In the genomic region with DNA sequence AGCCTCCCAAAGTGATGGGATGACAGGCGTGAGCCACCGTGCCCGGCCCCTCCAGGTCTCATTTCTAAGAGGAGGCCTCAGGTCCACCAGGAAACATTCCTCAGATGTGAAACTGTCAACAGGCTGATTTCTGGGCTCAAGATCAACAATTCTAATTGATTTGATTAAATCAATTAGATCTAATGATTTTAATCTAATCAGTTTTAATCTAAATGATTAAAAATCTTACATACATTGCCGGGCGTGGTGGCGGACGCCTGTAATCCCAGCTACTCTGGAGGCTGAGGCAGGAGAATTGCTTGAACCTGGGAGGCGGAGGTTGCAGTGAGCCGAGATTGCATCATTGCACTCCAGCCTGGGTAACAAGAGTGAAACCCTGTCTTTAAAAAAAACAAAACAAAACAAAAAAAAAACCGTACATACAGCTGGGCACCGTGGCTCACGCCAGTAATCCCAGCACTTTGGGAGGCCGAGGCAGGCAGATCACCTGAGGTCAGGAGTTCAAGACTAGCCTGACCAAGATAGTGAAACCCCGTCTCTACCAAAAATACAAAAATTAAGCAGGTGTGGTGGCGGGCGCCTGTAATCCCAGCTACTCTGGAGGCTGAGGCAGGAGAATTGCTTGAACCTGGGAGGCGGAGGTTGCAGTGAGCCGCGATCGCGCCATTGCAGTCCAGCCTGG, we compare ENCODE assay signal across 8 cellular contexts. TPM values are rescaled to one million over a fixed set of nuclear protein-coding genes. Genes with fewer than 3 reads are reported as not detected.
A peak's percentile ranks its signal among the peaks of the same experiment; 100 is the strongest.
DNase-seq lines count a peak whose midpoint lies in the region; ATAC-seq and TF ChIP-seq lines count a peak whose summit lies in the region.
"Not testable (repeated sequence)": the region's sequence is repeated elsewhere in the genome, so short reads cannot be mapped to it uniquely, and the experiment has no call there.

No MANE protein-coding gene starts in this region.

- peaks cover 26 to 46% (median 40%) of the 10 kb centered on the region in 10 experiments for H3K4me1 ChIP-seq in BLaER1 treated with 17β-estradiol and CSF1 and Interleukin-3, amounts not matched to agents 10 nM and 100 nM
- not testable (repeated sequence) for H3K4me1 ChIP-seq in iPS DF 6.9 (ENCODE audit: control insufficient read depth, insufficient read depth, low read length)
- peaks cover 6 to 51% (median 23%) of the 10 kb centered on the region in 6 donors for H3K4me1 ChIP-seq in spleen

- peaks cover 39% of the 10 kb centered on the region for H3K36me3 Mint-ChIP-seq in HFFc6 (ENCODE audit: low read depth)
- not testable (repeated sequence) for H3K36me3 Mint-ChIP-seq in T-cell; chondrocyte (ENCODE audit: low read depth)
- H3K36me3 Mint-ChIP-seq in activated T-helper 1 cell treated with anti-CD3 and anti-CD28 coated beads, Interleukin-12 subunit alpha, Interleukin-12 subunit beta, Interleukin-2, Interleukin-4 antibody, amounts not matched to agents 30 ng/mL and 10 ng/mL and 1 ng/mL, durations not matched to agents 14 hours and 24 hours and 36 hours (ENCODE audit: low read depth), result peaks cover 14% of the 10 kb centered on the region
- H3K36me3 Mint-ChIP-seq in naive thymus-derived CD8-positive, alpha-beta T cell, result peaks cover 0 to 23% (median 0%) of the 10 kb centered on the region in 3 donors

- peak overlapping the region in 4 of 11 experiments; percentile 2 to 38 (median 34); a peak in 4 of 22 replicates for H3K9ac ChIP-seq in BLaER1 treated with 17β-estradiol and CSF1 and Interleukin-3, amounts not matched to agents 10 nM and 100 nM

- CTCF ChIA-PET in T-cell (lab: Charles Lee), result not testable (repeated sequence)

- intact Hi-C loops in activated T-helper 1 cell treated with anti-CD3 and anti-CD28 coated beads, Interleukin-12 subunit alpha, Interleukin-12 subunit beta, Interleukin-2, Interleukin-4 antibody, amounts not matched to agents 30 ng/mL and 10 ng/mL and 1 ng/mL, durations not matched to agents 14 hours and 24 hours and 36 hours (cut with micrococcal nuclease), result loop anchor here (5.0 kb wide), 1 partner anchor 925 kb away; no protein-coding TSS in a partner anchor
- intact Hi-C loops in spleen (cut with DNase I; ENCODE audit: low total_unique reads), result not testable (repeated sequence)

- H3K9me3 ChIP-seq in BLaER1 treated with 17β-estradiol and CSF1 and Interleukin-3, amounts not matched to agents 10 nM and 100 nM (replicated peaks in 1 of 11); iPS DF 6.9 (ENCODE audit: control insufficient read depth, insufficient read depth, low read length); spleen: not testable (repeated sequence)

- H3K4me2 ChIP-seq in BLaER1 treated with 17β-estradiol and CSF1 and Interleukin-3, amounts not matched to agents 10 nM and 100 nM, result peak overlapping the region; percentile 33 to 68 (median 56); a peak in 19 of 22 replicates

- H3K9me3 Mint-ChIP-seq in HFFc6; T-cell; activated T-helper 1 cell treated with anti-CD3 and anti-CD28 coated beads, Interleukin-12 subunit alpha, Interleukin-12 subunit beta, Interleukin-2, Interleukin-4 antibody, amounts not matched to agents 30 ng/mL and 10 ng/mL and 1 ng/mL, durations not matched to agents 14 hours and 24 hours and 36 hours; chondrocyte (ENCODE audit: low read depth); naive thymus-derived CD8-positive, alpha-beta T cell: not testable (repeated sequence)

- DNase-seq in HFFc6; activated T-helper 1 cell treated with anti-CD3 and anti-CD28 coated beads, Interleukin-12 subunit alpha, Interleukin-12 subunit beta, Interleukin-2, Interleukin-4 antibody, amounts not matched to agents 30 ng/mL and 10 ng/mL and 1 ng/mL, durations not matched to agents 14 hours and 24 hours and 36 hours (ENCODE audit: low spot score); iPS DF 6.9 (ENCODE audit: low read depth, low spot score); naive thymus-derived CD8-positive, alpha-beta T cell: not testable (repeated sequence)
- DNase-seq in T-cell (peak in 1 of 34 experiments; percentile 0), chondrocyte (ENCODE audit: low spot score) (peak; percentile 36), spleen (peak; percentile 49)

- not testable (repeated sequence) for H3K27me3 Mint-ChIP-seq in HFFc6 (ENCODE audit: insufficient read depth); T-cell; activated T-helper 1 cell treated with anti-CD3 and anti-CD28 coated beads, Interleukin-12 subunit alpha, Interleukin-12 subunit beta, Interleukin-2, Interleukin-4 antibody, amounts not matched to agents 30 ng/mL and 10 ng/mL and 1 ng/mL, durations not matched to agents 14 hours and 24 hours and 36 hours (ENCODE audit: insufficient read depth); chondrocyte (ENCODE audit: low read depth); naive thymus-derived CD8-positive, alpha-beta T cell

- not testable (repeated sequence) for ATAC-seq in T-cell (replicated peaks in 1 of 4); naive thymus-derived CD8-positive, alpha-beta T cell

- not testable (repeated sequence) for TF ChIP-seq CTCF in HFFc6 (IDR thresholded peaks at IDR 0.05); chondrocyte (IDR thresholded peaks at IDR 0.05); spleen (IDR thresholded peaks at IDR 0.05 in 8 of 11, conservative IDR thresholded peaks at IDR 0.05 in 3 of 11)

- H3K27ac Mint-ChIP-seq in HFFc6, result peak overlapping the region; percentile 70; the same call in 1 of the 2 replicates
- not testable (repeated sequence) for H3K27ac Mint-ChIP-seq in T-cell; activated T-helper 1 cell treated with anti-CD3 and anti-CD28 coated beads, Interleukin-12 subunit alpha, Interleukin-12 subunit beta, Interleukin-2, Interleukin-4 antibody, amounts not matched to agents 30 ng/mL and 10 ng/mL and 1 ng/mL, durations not matched to agents 14 hours and 24 hours and 36 hours; chondrocyte (ENCODE audit: unreplicated experiment)
- peak overlapping the region in 7 of 10 donors; percentile 14 to 86 (median 58) for H3K27ac Mint-ChIP-seq in naive thymus-derived CD8-positive, alpha-beta T cell

- H3K27ac ChIP-seq in BLaER1 treated with 17β-estradiol and CSF1 and Interleukin-3, amounts not matched to agents 10 nM and 100 nM, result peak overlapping the region in 7 of 11 experiments; percentile 1 to 40 (median 32); a peak in 8 of 22 replicates
- H3K27ac ChIP-seq in iPS DF 6.9 (ENCODE audit: low read length) (peak overlapping the region; percentile 57), spleen (peak overlapping the region in 3 of 8 donors; percentile 52 to 67 (median 60))

- H3K4me3 ChIP-seq in BLaER1 treated with 17β-estradiol and CSF1 and Interleukin-3, amounts not matched to agents 10 nM and 100 nM, result 0 out of 20 replicates have a peak overlapping the region, but pooled peaks of 1 of the 10 experiments have one; percentile 22
- H3K4me3 ChIP-seq in iPS DF 6.9 (ENCODE audit: low read length) (peak overlapping the region; percentile 61; the same call in 1 of the 2 replicates), spleen (peak overlapping the region in 1 of 8 donors; percentile 53)

- POLR2A ChIA-PET in T-cell (lab: Charles Lee); naive thymus-derived CD8-positive, alpha-beta T cell (lab: Charles Lee): not testable (repeated sequence)

- not testable (repeated sequence) for TF ChIP-seq POLR2A in spleen (IDR thresholded peaks at IDR 0.05)

- H3K4me3 Mint-ChIP-seq in HFFc6, result peak overlapping the region; percentile 86
- H3K4me3 Mint-ChIP-seq in T-cell, result peak overlapping the region; percentile 45 to 88 (median 50)
- H3K4me3 Mint-ChIP-seq in activated T-helper 1 cell treated with anti-CD3 and anti-CD28 coated beads, Interleukin-12 subunit alpha, Interleukin-12 subunit beta, Interleukin-2, Interleukin-4 antibody, amounts not matched to agents 30 ng/mL and 10 ng/mL and 1 ng/mL, durations not matched to agents 14 hours and 24 hours and 36 hours, result peak overlapping the region; percentile 75
- H3K4me3 Mint-ChIP-seq in chondrocyte (ENCODE audit: unreplicated experiment), result peak overlapping the region; percentile 66
- peak overlapping the region in 8 of 10 donors; percentile 10 to 87 (median 56) for H3K4me3 Mint-ChIP-seq in naive thymus-derived CD8-positive, alpha-beta T cell

- not testable (repeated sequence) for H3K27me3 ChIP-seq in BLaER1 treated with 17β-estradiol and CSF1 and Interleukin-3, amounts not matched to agents 10 nM and 100 nM; iPS DF 6.9 (ENCODE audit: control insufficient read depth, insufficient read depth, low read length); spleen (replicated peaks in 1 of 7)

- peaks cover 0 to 19% (median 0%) of the 10 kb centered on the region in 11 experiments; a peak in 3 of 22 replicates for H4K20me1 ChIP-seq in BLaER1 treated with 17β-estradiol and CSF1 and Interleukin-3, amounts not matched to agents 10 nM and 100 nM

- H3K4me1 Mint-ChIP-seq in HFFc6 (ENCODE audit: low read depth), result peaks cover 26% of the 10 kb centered on the region
- H3K4me1 Mint-ChIP-seq in T-cell, result peaks cover 17 to 45% (median 27%) of the 10 kb centered on the region in 3 donors
- not testable (repeated sequence) for H3K4me1 Mint-ChIP-seq in activated T-helper 1 cell treated with anti-CD3 and anti-CD28 coated beads, Interleukin-12 subunit alpha, Interleukin-12 subunit beta, Interleukin-2, Interleukin-4 antibody, amounts not matched to agents 30 ng/mL and 10 ng/mL and 1 ng/mL, durations not matched to agents 14 hours and 24 hours and 36 hours (ENCODE audit: low read depth); chondrocyte (ENCODE audit: low read depth)
- peaks cover 21 to 54% (median 31%) of the 10 kb centered on the region in 4 donors for H3K4me1 Mint-ChIP-seq in naive thymus-derived CD8-positive, alpha-beta T cell

- H3K36me3 ChIP-seq in BLaER1 treated with 17β-estradiol and CSF1 and Interleukin-3, amounts not matched to agents 10 nM and 100 nM, result peaks cover 23 to 31% (median 31%) of the 10 kb centered on the region in 11 experiments
- H3K36me3 ChIP-seq in iPS DF 6.9 (ENCODE audit: control insufficient read depth, insufficient read depth, low read length) (peaks cover 21% of the 10 kb centered on the region), spleen (peaks cover 0 to 28% (median 10%) of the 10 kb centered on the region in 6 donors)

- WGBS in iPS DF 6.9 (ENCODE audit: insufficient coverage, insufficient read length), result no CpG with 5 or more reads among the region's 21 CpGs
- WGBS in spleen, 5 donors, result 75 to 85% (median 80%) methylated on average over 21 of the region's 21 CpGs

RNA-seq across cellular contexts. Expression of gene PLCXD1, which starts 1.0 kb away (rescaled TPM):
- total RNA-seq in HFFc6 (2021; fragmentation: NEBNext Ultra II Directional; extraction: Animal tissue kit (Norgen Biotek cat#: 25700)), result 10 to 100 TPM; 23.4 to 30.6 (median 25.0) TPM
- total RNA-seq in T-cell (10 to 100 TPM; 18.6 to 27.4 (median 22.4) TPM), chondrocyte (6.8 to 8.0 TPM (median 7.7 TPM) in 3 replicates), spleen (10 to 100 TPM; 13.0 to 35.0 (median 24.3) TPM)
- total RNA-seq in activated T-helper 1 cell treated with anti-CD3 and anti-CD28 coated beads, Interleukin-12 subunit alpha, Interleukin-12 subunit beta, Interleukin-2, Interleukin-4 antibody, amounts not matched to agents 30 ng/mL and 10 ng/mL and 1 ng/mL, durations not matched to agents 14 hours and 24 hours and 36 hours, result 53.3 and 55.0 TPM in 2 replicates
- total RNA-seq in naive thymus-derived CD8-positive, alpha-beta T cell, result 10 to 100 TPM; 18.7 to 19.2 TPM
- polyA plus RNA-seq in naive thymus-derived CD8-positive, alpha-beta T cell, result 1 to 10 TPM; 2.7 to 9.2 (median 4.2) TPM
- 10 to 100 TPM in 2 of 3 donors, 1 to 10 TPM in 1; 9.9 to 21.3 (median 11.5) TPM for polyA plus RNA-seq in spleen

RNA-seq across cellular contexts. Expression of gene GTPBP6, which starts 36.5 kb away (rescaled TPM):
- total RNA-seq in HFFc6 (2021; fragmentation: NEBNext Ultra II Directional; extraction: Animal tissue kit (Norgen Biotek cat#: 25700)), result 10 to 100 TPM; 35.1 to 40.2 (median 37.4) TPM
- total RNA-seq in T-cell (100 to 1,000 TPM in 3 of 5 donors, 10 to 100 TPM in 2; 58.8 to 112 (median 111) TPM), chondrocyte (37.6 to 42.2 TPM (median 42.0 TPM) in 3 replicates), spleen (10 to 100 TPM; 25.4 to 50.4 (median 37.6) TPM)
- total RNA-seq in activated T-helper 1 cell treated with anti-CD3 and anti-CD28 coated beads, Interleukin-12 subunit alpha, Interleukin-12 subunit beta, Interleukin-2, Interleukin-4 antibody, amounts not matched to agents 30 ng/mL and 10 ng/mL and 1 ng/mL, durations not matched to agents 14 hours and 24 hours and 36 hours, result 68.3 and 69.5 TPM in 2 replicates
- 100 to 1,000 TPM in 1 of 2 experiments, 10 to 100 TPM in 1; 98.5 to 101 TPM for total RNA-seq in naive thymus-derived CD8-positive, alpha-beta T cell
- polyA plus RNA-seq in naive thymus-derived CD8-positive, alpha-beta T cell, result 10 to 100 TPM; 37.2 to 62.7 (median 45.6) TPM
- polyA plus RNA-seq in spleen, result 10 to 100 TPM; 43.8 to 69.4 (median 43.9) TPM
